8 cellular contexts compared by ENCODE assay signal in genomic region chr12:85424581-85425348, GRCh38.
A peak's percentile ranks its signal among the peaks of the same experiment; 100 is the strongest.
DNase-seq lines count a peak whose midpoint lies in the region; ATAC-seq, FAIRE-seq and TF ChIP-seq lines count a peak whose summit lies in the region.

No MANE protein-coding gene starts in this region.

- intact Hi-C loops in A673 (cut with micrococcal nuclease; ENCODE audit: unreplicated experiment): loop anchor here (2.0 to 5.0 kb wide), 2 partner anchors 112 to 496 kb away; no protein-coding TSS in a partner anchor

- FAIRE-seq in GM18507 (lab: Jason Lieb, UNC): peak; percentile 83

- peak; percentile 84 for TF ChIP-seq CTCF in A673 (conservative IDR thresholded peaks at IDR 0.05; ENCODE audit: low read depth, low read length)

- TF ChIP-seq POLR2A in erythroblast (IDR thresholded peaks at IDR 0.05; ENCODE audit: low read length): no peak

- no peaks in the 10 kb centered on the region for H3K27me3 ChIP-seq in A673 (replicated peaks; ENCODE audit: insufficient read depth, low read depth, low read length, poor library complexity)

- peak; percentile 84 for ATAC-seq in HG02884 (IDR thresholded peaks at IDR 0.05; ENCODE audit: unreplicated experiment)
- ATAC-seq in activated CD4-positive, CD25-positive, alpha-beta regulatory T cell treated with anti-CD3 and anti-CD28 coated beads, Interleukin-2, amount 50 U/mL, for 24 hours: no peak

- POLR2A ChIA-PET in A673 (lab: Charles Lee; ENCODE audit: low non-redundant PET): interaction anchor here (0.6 kb wide), 1 partner anchor 236 kb away, joined by 3 read pairs; no protein-coding TSS in a partner anchor

- DNase-seq in A673 (ENCODE audit: low spot score) (peak; percentile 88), GM18507 (ENCODE audit: extremely low spot score, insufficient read length, low read depth) (no peak), NOMO-1 treated with DMSO at 0.1 percent for 48 hours (lab: John Stamatoyannopoulos, UW; ENCODE audit: unreplicated experiment) (peak; percentile 64), erythroblast (lab: John Stamatoyannopoulos, UW) (peak; percentile 48 to 59), NCI-H524 treated with DMSO at 0.1 percent for 48 hours (lab: John Stamatoyannopoulos, UW) (no peak), NCI-H146 treated with DMSO at 0.1 percent for 48 hours (lab: John Stamatoyannopoulos, UW; ENCODE audit: unreplicated experiment) (no peak)

- no peak overlapping the region for H3K4me3 ChIP-seq in A673 (ENCODE audit: low read depth, low read length, poor library complexity, severe bottlenecking)

- CTCF ChIA-PET in A673 (lab: Charles Lee): interaction anchor here (0.6 to 1.6 kb wide), 11 partner anchors 17 to 687 kb away, joined by 3 to 5 read pairs (median 3); no protein-coding TSS in a partner anchor

- peaks cover 24% of the 10 kb centered on the region for H3K4me1 ChIP-seq in A673 (ENCODE audit: insufficient read depth, low read length, poor library complexity, severe bottlenecking)

- no peaks in the 10 kb centered on the region for H3K36me3 ChIP-seq in A673 (ENCODE audit: insufficient read depth, low read length, poor library complexity, severe bottlenecking)

- BruUV-seq in A673 (replicated peaks; lab: Mats Ljungman, UMichigan): no TSS peak

- H3K27ac ChIP-seq in A673 (ENCODE audit: low read depth, low read length, poor library complexity, severe bottlenecking): no peak overlapping the region

- H3K9me3 ChIP-seq in A673 (ENCODE audit: low read depth, low read length, poor library complexity, severe bottlenecking): no peaks in the 10 kb centered on the region

Comparison
In these comparisons a context has a peak if more than half of its experiments do, and no peak if none do; other contexts are left out.
1. DNase-seq: peak in A673 (single experiment), NOMO-1 treated with DMSO at 0.1 percent for 48 hours (single experiment) and erythroblast (2 of 2); none in GM18507 (single experiment), NCI-H524 treated with DMSO at 0.1 percent for 48 hours (single experiment) and NCI-H146 treated with DMSO at 0.1 percent for 48 hours (single experiment).